16 cellular contexts compared by ENCODE assay signal in the genomic region with DNA sequence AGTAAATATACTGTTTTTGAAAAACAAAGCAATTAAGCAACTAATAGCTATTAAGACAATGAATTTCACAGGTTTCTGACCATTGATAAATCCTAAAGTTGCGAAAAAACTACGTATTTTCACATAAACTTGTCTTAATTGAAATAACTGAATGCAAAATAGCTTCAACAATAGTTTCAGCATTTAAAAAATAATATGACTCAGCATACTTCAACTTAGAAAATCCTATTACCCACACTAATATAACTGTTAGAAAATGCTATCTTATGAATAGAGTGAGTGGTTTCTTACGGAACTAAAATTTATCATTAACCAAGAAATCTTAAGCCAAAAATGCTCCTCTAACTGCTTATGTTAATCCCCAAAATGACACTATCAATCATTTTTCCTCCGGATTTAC.
DNase-seq lines count a peak whose midpoint lies in the region; ATAC-seq and TF ChIP-seq lines count a peak whose summit lies in the region.
"Had no signal": no experiment of that assay in that cellular context is flagged by ENCODE, and none has a peak within 500 bp of the region (broad histone marks: within the 10 kb centered on the region; RNA-seq: fewer than 3 reads in every experiment).

No MANE protein-coding gene starts in this region.

- intact Hi-C loops in A673 (cut with micrococcal nuclease; ENCODE audit: unreplicated experiment) (no loop called here), IMR-90 (cut with micrococcal nuclease) (no loop called here)

- POLR2A ChIA-PET in A673 (lab: Charles Lee; ENCODE audit: low non-redundant PET): no interaction called here
- POLR2A ChIA-PET in IMR-90 (lab: Charles Lee; ENCODE audit: unreplicated experiment): no interaction called here

- H3K56ac ChIP-seq in IMR-90 (ENCODE audit: extremely low read depth, insufficient read depth, low read length): no peak overlapping the region

- no peak overlapping the region for H3K14ac ChIP-seq in IMR-90 (replicated peaks; ENCODE audit: low read depth, low read length)

- H3K9me3 ChIP-seq in A673 (ENCODE audit: low read depth, low read length, poor library complexity, severe bottlenecking) (no peaks in the 10 kb centered on the region), IMR-90 (ENCODE audit: control insufficient read depth, insufficient read depth, low read length) (no peaks in the 10 kb centered on the region), SK-N-MC (ENCODE audit: low read depth, low read length) (no peaks in the 10 kb centered on the region), iPS-20b (ENCODE audit: insufficient read depth, low read depth, low read length) (peaks cover 8% of the 10 kb centered on the region)
- H3K9me3 ChIP-seq: Caco-2 had no signal

- DNase-seq in A673 (ENCODE audit: low spot score): peak; percentile 9
- DNase-seq in IMR-90: no peak
- DNase-seq in SK-N-MC (ENCODE audit: low read depth, low spot score): no peak
- no peak for DNase-seq in NOMO-1 treated with dmso at 0.1 percent for 144 hours (lab: John Stamatoyannopoulos, UW; ENCODE audit: unreplicated experiment)
- no peak for DNase-seq in SHP77 treated with DMSO at 0.1 percent for 48 hours (lab: John Stamatoyannopoulos, UW)
- DNase-seq: AML-193; Caco-2; CD4-positive, alpha-beta T cell; DMS153; DMS79; GDM1; H9 had no signal

- CTCF ChIA-PET in A673 (lab: Charles Lee): no interaction called here
- CTCF ChIA-PET in IMR-90 (lab: Yijun Ruan, JAX): no interaction called here

- no peak overlapping the region for H2AK5ac ChIP-seq in IMR-90 (ENCODE audit: low read depth, low read length)

- H3K23ac ChIP-seq in IMR-90 (ENCODE audit: low read depth, low read length): no peak overlapping the region

- no peaks in the 10 kb centered on the region for H3K79me1 ChIP-seq in IMR-90 (ENCODE audit: low read depth in 1 of 2, low read length in 2 of 2)

- H2BK120ac ChIP-seq in IMR-90 (ENCODE audit: low read depth, low read length): 0 out of 2 replicates have a peak overlapping the region, but pooled peaks have one; percentile 15

- no peak overlapping the region for H3K18ac ChIP-seq in IMR-90 (ENCODE audit: low read depth, low read length)

- no peaks in the 10 kb centered on the region for H3K9me1 ChIP-seq in IMR-90 (ENCODE audit: insufficient read depth, low read length)

- dilution Hi-C loops in IMR-90 (cut with HindIII; ENCODE audit: low sequenced_read_pairs, unreplicated experiment): no loop called here

- TF ChIP-seq RAD21 in IMR-90 (IDR thresholded peaks at IDR 0.05; ENCODE audit: low read length): no peak

- TF ChIP-seq CTCF in A673 (conservative IDR thresholded peaks at IDR 0.05; ENCODE audit: low read depth, low read length): no peak
- TF ChIP-seq CTCF in IMR-90 (conservative IDR thresholded peaks at IDR 0.05; ENCODE audit: low read depth, low read length): no peak

- no peak overlapping the region for H2BK15ac ChIP-seq in IMR-90 (ENCODE audit: low read depth, low read length)

- H3K27me3 ChIP-seq in A673 (replicated peaks; ENCODE audit: insufficient read depth, low read depth, low read length, poor library complexity) (no peaks in the 10 kb centered on the region), IMR-90 (ENCODE audit: control insufficient read depth, insufficient read depth, low read length) (no peaks in the 10 kb centered on the region), iPS-20b (ENCODE audit: insufficient read depth, low read length) (no peaks in the 10 kb centered on the region)

- H3K36me3 ChIP-seq in A673 (ENCODE audit: insufficient read depth, low read length, poor library complexity, severe bottlenecking): no peaks in the 10 kb centered on the region
- no peaks in the 10 kb centered on the region for H3K36me3 ChIP-seq in IMR-90 (ENCODE audit: control insufficient read depth, insufficient read depth, low read length)
- H3K36me3 ChIP-seq in SK-N-MC (ENCODE audit: insufficient read depth, low read length): no peaks in the 10 kb centered on the region
- peaks cover 7% of the 10 kb centered on the region; the same call in 1 of the 2 replicates for H3K36me3 ChIP-seq in iPS-20b (ENCODE audit: insufficient read depth, low read depth, low read length)

- no peak overlapping the region for H2BK20ac ChIP-seq in IMR-90 (ENCODE audit: low read depth, low read length)

- TF ChIP-seq POLR2A in IMR-90 (IDR thresholded peaks at IDR 0.05; ENCODE audit: low read depth, low read length): no peak

- in situ Hi-C loops in IMR-90 (cut with MboI; ENCODE audit: low sequenced_read_pairs): no loop called here

- no peaks in the 10 kb centered on the region for H4K20me1 ChIP-seq in IMR-90 (ENCODE audit: insufficient read depth, low read length)

- peaks cover 7% of the 10 kb centered on the region for H3K4me1 ChIP-seq in A673 (ENCODE audit: insufficient read depth, low read length, poor library complexity, severe bottlenecking)
- H3K4me1 ChIP-seq in IMR-90 (ENCODE audit: control insufficient read depth, insufficient read depth, low read length): peaks cover 2% of the 10 kb centered on the region; the same call in 1 of the 2 replicates
- H3K4me1 ChIP-seq in iPS-20b (ENCODE audit: insufficient read depth, low read length): peaks cover 18% of the 10 kb centered on the region; the same call in 1 of the 2 replicates

- H2AFZ ChIP-seq in IMR-90 (replicated peaks; ENCODE audit: low read length, poor library complexity): no peak overlapping the region

- H3K4ac ChIP-seq in IMR-90 (ENCODE audit: low read depth, low read length): no peak overlapping the region

- H4K5ac ChIP-seq in IMR-90 (ENCODE audit: low read depth, low read length): no peak overlapping the region

- no peak overlapping the region for H4K91ac ChIP-seq in IMR-90 (ENCODE audit: insufficient read depth, low read depth, low read length)

- no peak overlapping the region for H3K27ac ChIP-seq in A673 (ENCODE audit: low read depth, low read length, poor library complexity, severe bottlenecking)
- no peak overlapping the region for H3K27ac ChIP-seq in IMR-90 (ENCODE audit: insufficient read depth, low read length)
- H3K27ac ChIP-seq in SK-N-MC: peak overlapping the region; percentile 46; the same call in 1 of the 2 replicates
- peak overlapping the region; percentile 13 for H3K27ac ChIP-seq in iPS-20b (ENCODE audit: low read length)
- H3K27ac ChIP-seq: C4-2B had no signal

- BruUV-seq in A673 (replicated peaks; lab: Mats Ljungman, UMichigan) (no TSS peak), IMR-90 (replicated peaks; lab: Mats Ljungman, UMichigan) (no TSS peak)

- H4K8ac ChIP-seq in IMR-90 (ENCODE audit: low read depth in 2 of 2, low read length in 2 of 2): no peak overlapping the region

- no CpG with 5 or more reads among the region's 4 CpGs for WGBS in IMR-90 (ENCODE audit: extremely low coverage in 2 of 2, insufficient read length in 1 of 2), 2 experiments

- H3K4me2 ChIP-seq in IMR-90 (ENCODE audit: low read depth, low read length): no peak overlapping the region

- H3K9ac ChIP-seq in IMR-90 (ENCODE audit: low read depth, low read length): no peak overlapping the region
- no peak overlapping the region for H3K9ac ChIP-seq in SK-N-MC (ENCODE audit: insufficient read length)
- peak overlapping the region; percentile 65; the same call in 1 of the 2 replicates for H3K9ac ChIP-seq in iPS-20b (ENCODE audit: low read depth, low read length)

- no peak overlapping the region for H2BK5ac ChIP-seq in IMR-90 (ENCODE audit: low read depth, low read length, poor library complexity, severe bottlenecking)

- H3K4me3 ChIP-seq in A673 (ENCODE audit: low read depth, low read length, poor library complexity, severe bottlenecking): no peak overlapping the region
- no peak overlapping the region for H3K4me3 ChIP-seq in IMR-90 (ENCODE audit: insufficient read depth, low read depth, low read length)
- H3K4me3 ChIP-seq in SK-N-MC: no peak overlapping the region
- H3K4me3 ChIP-seq in iPS-20b (ENCODE audit: low read length): no peak overlapping the region

- H2AK9ac ChIP-seq in IMR-90 (replicated peaks; ENCODE audit: low read depth, low read length, poor library complexity): no peak overlapping the region

- ATAC-seq in IMR-90 (ENCODE audit: low read depth) (no peak), HG02970 (IDR thresholded peaks at IDR 0.05; ENCODE audit: low FRiP score, unreplicated experiment) (no peak)
- ATAC-seq: HepG2 had no signal

TF ChIP-seq in IMR-90, 13 proteins besides CTCF, POLR2A, EP300 and RAD21:
- no peak for TF ChIP-seq FOS (IDR thresholded peaks at IDR 0.05; ENCODE audit: low read depth, low read length)
- TF ChIP-seq NFE2L2 (IDR thresholded peaks at IDR 0.05; ENCODE audit: low read depth, low read length): peak; percentile 25; the same call in 1 of the 2 replicates

Comparison
In these comparisons a context has a peak if more than half of its experiments do, and no peak if none do; other contexts are left out.
1. H3K27ac ChIP-seq: peak in SK-N-MC (single experiment) and iPS-20b (single experiment); none in A673 (single experiment) and IMR-90 (single experiment).